Comparison of ENCODE assay signal across 8 cellular contexts in genomic region chr6:15399651-15400470, GRCh38.
DNase-seq lines count a peak whose midpoint lies in the region; TF ChIP-seq lines count a peak whose summit lies in the region.

No MANE protein-coding gene starts in this region.

- WGBS in stomach, 5 donors: 4 to 13% (median 10%) methylated on average over 9 of the region's 9 CpGs

- no peak for TF ChIP-seq EP300 in stomach (IDR thresholded peaks at IDR 0.05)

- peak overlapping the region; percentile 16 to 77 (median 23) for H3K27ac ChIP-seq in stomach

- DNase-seq in NCI-H1417 (lab: John Stamatoyannopoulos, UW): peak; percentile 18 to 80 (median 58)
- no peak for DNase-seq in NCI-H1417 treated with DMSO at 0.1 percent for 48 hours (lab: John Stamatoyannopoulos, UW)
- peak; percentile 55 to 72 for DNase-seq in NCI-H524 (lab: John Stamatoyannopoulos, UW)
- peak; percentile 77 for DNase-seq in cerebellar cortex (ENCODE audit: low spot score)
- peak; percentile 93 for DNase-seq in left kidney (ENCODE audit: low read depth, low spot score)
- peak; percentile 75 for DNase-seq in stomach
- no peak for DNase-seq in NCI-H1930 (lab: John Stamatoyannopoulos, UW)
- no peak for DNase-seq in SKM-1 (lab: John Stamatoyannopoulos, UW; ENCODE audit: unreplicated experiment)

- peak overlapping the region; percentile 32 to 34 (median 32) for H3K4me3 ChIP-seq in stomach

- TF ChIP-seq POLR2A in stomach (IDR thresholded peaks at IDR 0.05): no peak

- no peaks in the 10 kb centered on the region for H3K27me3 ChIP-seq in stomach

- H3K9me3 ChIP-seq in stomach: no peaks in the 10 kb centered on the region

- TF ChIP-seq CTCF in stomach (IDR thresholded peaks at IDR 0.05): no peak

- intact Hi-C loops in stomach (cut with DNase I; ENCODE audit: low total_unique reads): no loop called here

- no peaks in the 10 kb centered on the region for H3K36me3 ChIP-seq in stomach

- peaks cover 32 to 81% (median 57%) of the 10 kb centered on the region in 4 donors for H3K4me1 ChIP-seq in stomach

Comparison
In these comparisons a context has a peak if more than half of its experiments do, and no peak if none do; other contexts are left out.
1. DNase-seq: peak in NCI-H1417 (3 of 3), NCI-H524 (2 of 2), cerebellar cortex (single experiment), left kidney (single experiment) and stomach (single experiment); none in NCI-H1417 treated with DMSO at 0.1 percent for 48 hours (single experiment), NCI-H1930 (0 of 2) and SKM-1 (single experiment).